11 cellular contexts compared by ENCODE assay signal in the genomic region with DNA sequence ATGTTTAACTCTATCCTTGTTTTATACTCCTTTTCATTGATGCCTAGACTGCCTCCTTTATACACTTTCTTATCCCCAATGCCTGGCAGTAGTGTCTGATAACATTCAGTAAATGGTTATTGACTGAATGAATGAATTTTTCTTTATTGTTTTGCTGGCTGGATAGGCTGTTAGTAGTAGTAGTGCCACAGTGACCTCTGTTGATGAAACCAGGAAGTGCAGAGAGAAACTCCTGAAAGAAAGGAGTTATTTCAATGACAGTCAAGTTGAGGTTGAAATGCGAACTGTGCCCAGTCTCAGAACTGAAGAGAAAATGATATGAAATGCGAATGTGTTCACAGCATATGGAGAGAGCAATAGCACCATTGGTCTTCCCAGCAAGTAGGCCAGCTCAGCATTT. TPM values are rescaled to one million over a fixed set of nuclear protein-coding genes. Genes with fewer than 3 reads are reported as not detected.
A peak's percentile ranks its signal among the peaks of the same experiment; 100 is the strongest.
DNase-seq lines count a peak whose midpoint lies in the region; ATAC-seq and TF ChIP-seq lines count a peak whose summit lies in the region.
"Had no signal": no experiment of that assay in that cellular context is flagged by ENCODE, and none has a peak within 500 bp of the region (broad histone marks: within the 10 kb centered on the region; RNA-seq: fewer than 3 reads in every experiment).

No MANE protein-coding gene starts in this region.

- DNase-seq in SKM-1 treated with dmso at 0.1 percent for 144 hours (lab: John Stamatoyannopoulos, UW; ENCODE audit: unreplicated experiment) (peak; percentile 10), SKM-1 (lab: John Stamatoyannopoulos, UW; ENCODE audit: unreplicated experiment) (no peak), NAMALWA (ENCODE audit: low spot score) (peak; percentile 15), epithelial cell of proximal tubule (ENCODE audit: low read depth) (no peak), retinal pigment epithelial cell (ENCODE audit: low read depth) (no peak), amniotic stem cell (lab: John Stamatoyannopoulos, UW) (no peak)
- DNase-seq in activated effector memory CD4-positive, alpha-beta T cell treated with anti-CD3 and anti-CD28 coated beads, Interleukin-2, amount 50 U/mL, for 16 hours = no peak
- DNase-seq: NCI-H1092 treated with DMSO at 0.1 percent for 48 hours had no signal

- H3K4me3 ChIP-seq in epithelial cell of proximal tubule (ENCODE audit: low read depth, low read length) (no peak overlapping the region), retinal pigment epithelial cell (ENCODE audit: low read length) (no peak overlapping the region)
- H3K4me3 ChIP-seq: BLaER1, gastroesophageal sphincter had no signal

- no peak for ATAC-seq in GM21447 (IDR thresholded peaks at IDR 0.05; ENCODE audit: unreplicated experiment)
- ATAC-seq: gastroesophageal sphincter had no signal

- peak; percentile 79 for TF ChIP-seq CTCF in epithelial cell of proximal tubule (conservative IDR thresholded peaks at IDR 0.05; ENCODE audit: low read depth, low read length)
- peak; percentile 73 for TF ChIP-seq CTCF in retinal pigment epithelial cell (conservative IDR thresholded peaks at IDR 0.05; ENCODE audit: low read depth, low read length)

RNA-seq across cellular contexts. Expression of gene SLC9A2, which starts 26.8 kb away (rescaled TPM):
- total RNA-seq in epithelial cell of proximal tubule = 0.86 and 1.2 TPM in 2 replicates

Comparison
In these comparisons a context has a peak if more than half of its experiments do, and no peak if none do; other contexts are left out.
1. DNase-seq: peak in SKM-1 treated with dmso at 0.1 percent for 144 hours (single experiment) and NAMALWA (single experiment); none in SKM-1 (single experiment), epithelial cell of proximal tubule (single experiment), retinal pigment epithelial cell (single experiment), activated effector memory CD4-positive, alpha-beta T cell treated with anti-CD3 and anti-CD28 coated beads, Interleukin-2, amount 50 U/mL, for 16 hours (single experiment) and amniotic stem cell (single experiment).